16 cellular contexts compared by ENCODE assay signal in genomic region chr21:44331650-44332306, GRCh38. TPM values are rescaled to one million over a fixed set of nuclear protein-coding genes. Genes with fewer than 3 reads are reported as not detected.
A peak's percentile ranks its signal among the peaks of the same experiment; 100 is the strongest.
DNase-seq lines count a peak whose midpoint lies in the region; ATAC-seq and TF ChIP-seq lines count a peak whose summit lies in the region.
"Had no signal": no experiment of that assay in that cellular context is flagged by ENCODE, and none has a peak within 500 bp of the region (broad histone marks: within the 10 kb centered on the region; RNA-seq: fewer than 3 reads in every experiment).

No MANE protein-coding gene starts in this region.

- no peak overlapping the region for H3K4me3 Mint-ChIP-seq in T-helper 2 cell treated with Interferon-gamma antibody and Interleukin-4, amounts not matched to agents 5 μg/mL and 100 μg/mL, for 36 hours
- no peak overlapping the region for H3K4me3 Mint-ChIP-seq in activated CD8-positive, alpha-beta T cell treated with anti-CD3 and anti-CD28 coated beads, Interleukin-2, amount 10 ng/mL, durations not matched to agents 7 days and 5 days

- no peaks in the 10 kb centered on the region for H3K4me1 Mint-ChIP-seq in T-helper 2 cell treated with Interferon-gamma antibody and Interleukin-4, amounts not matched to agents 5 μg/mL and 100 μg/mL, for 36 hours (ENCODE audit: low read depth)
- no peaks in the 10 kb centered on the region for H3K4me1 Mint-ChIP-seq in activated CD8-positive, alpha-beta T cell treated with anti-CD3 and anti-CD28 coated beads, Interleukin-2, amount 10 ng/mL, durations not matched to agents 7 days and 5 days (ENCODE audit: low read depth)

- TF ChIP-seq CTCF in epithelial cell of esophagus (IDR thresholded peaks at IDR 0.05; ENCODE audit: insufficient read depth, low read depth, low read length, missing control alignments) (no peak), retinal pigment epithelial cell (conservative IDR thresholded peaks at IDR 0.05; ENCODE audit: low read depth, low read length) (no peak)

- H3K9me3 Mint-ChIP-seq in T-helper 2 cell treated with Interferon-gamma antibody and Interleukin-4, amounts not matched to agents 5 μg/mL and 100 μg/mL, for 36 hours: no peaks in the 10 kb centered on the region
- H3K9me3 Mint-ChIP-seq in activated CD8-positive, alpha-beta T cell treated with anti-CD3 and anti-CD28 coated beads, Interleukin-2, amount 10 ng/mL, durations not matched to agents 7 days and 5 days (ENCODE audit: insufficient read depth): no peaks in the 10 kb centered on the region
- H3K9me3 Mint-ChIP-seq: naive thymus-derived CD8-positive, alpha-beta T cell had no signal

- no peaks in the 10 kb centered on the region for H3K27me3 Mint-ChIP-seq in T-helper 2 cell treated with Interferon-gamma antibody and Interleukin-4, amounts not matched to agents 5 μg/mL and 100 μg/mL, for 36 hours (ENCODE audit: low read depth)
- H3K27me3 Mint-ChIP-seq in activated CD8-positive, alpha-beta T cell treated with anti-CD3 and anti-CD28 coated beads, Interleukin-2, amount 10 ng/mL, durations not matched to agents 7 days and 5 days (ENCODE audit: low read depth): no peaks in the 10 kb centered on the region
- H3K27me3 Mint-ChIP-seq: naive thymus-derived CD8-positive, alpha-beta T cell had no signal

- H3K4me3 ChIP-seq in epithelial cell of esophagus (ENCODE audit: low read length): no peak overlapping the region
- H3K4me3 ChIP-seq in retinal pigment epithelial cell (ENCODE audit: low read length): no peak overlapping the region
- H3K4me3 ChIP-seq: smooth muscle cell had no signal

- H3K27ac Mint-ChIP-seq in T-helper 2 cell treated with Interferon-gamma antibody and Interleukin-4, amounts not matched to agents 5 μg/mL and 100 μg/mL, for 36 hours: peak overlapping the region; percentile 31
- no peak overlapping the region for H3K27ac Mint-ChIP-seq in activated CD8-positive, alpha-beta T cell treated with anti-CD3 and anti-CD28 coated beads, Interleukin-2, amount 10 ng/mL, durations not matched to agents 7 days and 5 days

- no peak for ATAC-seq in activated CD8-positive, alpha-beta T cell treated with anti-CD3 and anti-CD28 coated beads, Interleukin-2, amount 10 ng/mL, durations not matched to agents 7 days and 5 days
- no peak for ATAC-seq in GM21423 (IDR thresholded peaks at IDR 0.05; ENCODE audit: unreplicated experiment)
- ATAC-seq: foreskin keratinocyte; naive thymus-derived CD8-positive, alpha-beta T cell had no signal

- POLR2A ChIA-PET in activated CD8-positive, alpha-beta T cell treated with anti-CD3 and anti-CD28 coated beads, Interleukin-2, amount 10 ng/mL, durations not matched to agents 7 days and 5 days (lab: Charles Lee): no interaction called here

- no peak for DNase-seq in T-helper 2 cell treated with Interferon-gamma antibody and Interleukin-4, amounts not matched to agents 5 μg/mL and 100 μg/mL, for 36 hours (ENCODE audit: low spot score)
- no peak for DNase-seq in T-helper 2 cell
- DNase-seq in NCI-H524 (lab: John Stamatoyannopoulos, UW): peak; percentile 38 to 78
- DNase-seq in epithelial cell of esophagus (ENCODE audit: low read depth): peak; percentile 19
- peak; percentile 53 for DNase-seq in retinal pigment epithelial cell (ENCODE audit: low read depth)
- DNase-seq in activated CD8-positive, alpha-beta T cell treated with anti-CD3 and anti-CD28 coated beads, Interleukin-2, amount 10 ng/mL, durations not matched to agents 7 days and 5 days: no peak
- no peak for DNase-seq in NCI-H2227 (lab: John Stamatoyannopoulos, UW; ENCODE audit: unreplicated experiment)
- DNase-seq: activated CD4-positive, alpha-beta T cell treated with anti-CD3 and anti-CD28 coated beads, Interleukin-2, amount 50 U/mL, for 4 hours; activated gamma-delta T cell treated with Interleukin-2 at 50 U/mL for 16 hours; DMS79 treated with DMSO at 0.1 percent for 48 hours; foreskin keratinocyte; HCEC 1CT; naive thymus-derived CD8-positive, alpha-beta T cell had no signal

- CTCF ChIA-PET in activated CD8-positive, alpha-beta T cell treated with anti-CD3 and anti-CD28 coated beads, Interleukin-2, amount 10 ng/mL, durations not matched to agents 7 days and 5 days (lab: Charles Lee): no interaction called here

- peaks cover 4% of the 10 kb centered on the region for H3K36me3 Mint-ChIP-seq in T-helper 2 cell treated with Interferon-gamma antibody and Interleukin-4, amounts not matched to agents 5 μg/mL and 100 μg/mL, for 36 hours (ENCODE audit: low read depth)
- H3K36me3 Mint-ChIP-seq in activated CD8-positive, alpha-beta T cell treated with anti-CD3 and anti-CD28 coated beads, Interleukin-2, amount 10 ng/mL, durations not matched to agents 7 days and 5 days (ENCODE audit: low read depth): peaks cover 4% of the 10 kb centered on the region

RNA-seq across cellular contexts. Expression of gene CFAP410, which starts 7.4 kb away (rescaled TPM):
- 10 to 100 TPM; 16.8 to 17.4 TPM for total RNA-seq in activated CD8-positive, alpha-beta T cell treated with anti-CD3 and anti-CD28 coated beads, Interleukin-2, amount 10 ng/mL, durations not matched to agents 7 days and 5 days

RNA-seq across cellular contexts. Expression of gene TRPM2, which starts 21.6 kb away (rescaled TPM):
- total RNA-seq in activated CD8-positive, alpha-beta T cell treated with anti-CD3 and anti-CD28 coated beads, Interleukin-2, amount 10 ng/mL, durations not matched to agents 7 days and 5 days: 10 to 100 TPM; 35.6 to 40.9 TPM

RNA-seq across cellular contexts. Expression of gene PFKL, which starts 31.9 kb away (rescaled TPM):
- 100 to 1,000 TPM; 191 to 199 TPM for total RNA-seq in activated CD8-positive, alpha-beta T cell treated with anti-CD3 and anti-CD28 coated beads, Interleukin-2, amount 10 ng/mL, durations not matched to agents 7 days and 5 days

RNA-seq across cellular contexts. Expression of gene AIRE, which starts 46.1 kb away (rescaled TPM):
- not detected for total RNA-seq in activated CD8-positive, alpha-beta T cell treated with anti-CD3 and anti-CD28 coated beads, Interleukin-2, amount 10 ng/mL, durations not matched to agents 7 days and 5 days
- total RNA-seq: A172; foreskin keratinocyte; naive thymus-derived CD8-positive, alpha-beta T cell had no signal

Comparison
In these comparisons a context has a peak if more than half of its experiments do, and no peak if none do; other contexts are left out.
1. DNase-seq: peak in NCI-H524 (2 of 2), epithelial cell of esophagus (single experiment) and retinal pigment epithelial cell (single experiment); none in T-helper 2 cell treated with Interferon-gamma antibody and Interleukin-4, amounts not matched to agents 5 μg/mL and 100 μg/mL, for 36 hours (single experiment), T-helper 2 cell (0 of 5), activated CD8-positive, alpha-beta T cell treated with anti-CD3 and anti-CD28 coated beads, Interleukin-2, amount 10 ng/mL, durations not matched to agents 7 days and 5 days (single experiment) and NCI-H2227 (single experiment).